In the genomic region with DNA sequence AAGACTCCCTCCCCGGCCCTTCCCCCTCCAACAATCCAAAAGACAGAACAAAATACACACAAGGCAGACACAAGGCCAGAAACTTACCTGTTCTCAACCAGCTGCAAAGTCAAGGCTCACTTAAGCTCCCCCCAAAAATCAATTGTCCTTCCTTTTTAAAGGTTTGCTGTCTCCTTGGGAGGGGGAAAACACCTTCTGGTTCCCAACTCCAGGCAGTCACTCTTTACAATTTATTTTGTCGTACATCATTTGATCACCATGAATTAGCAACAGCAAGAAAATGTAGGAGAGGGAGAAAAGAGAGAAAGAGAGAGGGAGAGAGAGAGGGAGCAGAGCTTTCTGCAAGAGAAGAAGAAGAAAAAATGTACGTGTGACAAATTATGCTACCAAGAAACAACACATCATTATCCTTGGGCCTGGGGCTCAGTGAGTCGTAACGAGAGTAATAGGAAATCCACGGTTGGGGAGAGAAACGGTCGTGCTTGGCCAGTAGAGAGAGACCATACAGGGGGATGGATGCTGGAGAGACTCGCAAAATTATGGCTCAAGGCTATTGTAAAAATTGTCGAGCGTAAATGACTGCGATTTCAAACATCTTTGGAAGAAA, we compare ENCODE assay signal across 9 cellular contexts. TPM values are rescaled to one million over a fixed set of nuclear protein-coding genes. Genes with fewer than 3 reads are reported as not detected.
DNase-seq lines count a peak whose midpoint lies in the region; ATAC-seq lines count a peak whose summit lies in the region.
"Had no signal": no experiment of that assay in that cellular context is flagged by ENCODE, and none has a peak within 500 bp of the region (broad histone marks: within the 10 kb centered on the region; RNA-seq: fewer than 3 reads in every experiment).

A gene with protein sequence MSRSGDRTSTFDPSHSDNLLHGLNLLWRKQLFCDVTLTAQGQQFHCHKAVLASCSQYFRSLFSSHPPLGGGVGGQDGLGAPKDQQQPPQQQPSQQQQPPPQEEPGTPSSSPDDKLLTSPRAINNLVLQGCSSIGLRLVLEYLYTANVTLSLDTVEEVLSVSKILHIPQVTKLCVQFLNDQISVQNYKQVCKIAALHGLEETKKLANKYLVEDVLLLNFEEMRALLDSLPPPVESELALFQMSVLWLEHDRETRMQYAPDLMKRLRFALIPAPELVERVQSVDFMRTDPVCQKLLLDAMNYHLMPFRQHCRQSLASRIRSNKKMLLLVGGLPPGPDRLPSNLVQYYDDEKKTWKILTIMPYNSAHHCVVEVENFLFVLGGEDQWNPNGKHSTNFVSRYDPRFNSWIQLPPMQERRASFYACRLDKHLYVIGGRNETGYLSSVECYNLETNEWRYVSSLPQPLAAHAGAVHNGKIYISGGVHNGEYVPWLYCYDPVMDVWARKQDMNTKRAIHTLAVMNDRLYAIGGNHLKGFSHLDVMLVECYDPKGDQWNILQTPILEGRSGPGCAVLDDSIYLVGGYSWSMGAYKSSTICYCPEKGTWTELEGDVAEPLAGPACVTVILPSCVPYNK (minus strand): TSS at position 444 of the 607 bp plus-strand sequence. CDS start 2,432 bp downstream, outside the sequence.

- H3K27me3 ChIP-seq in subcutaneous abdominal adipose tissue (ENCODE audit: control insufficient read depth in 5 of 5, insufficient read depth in 4 of 5, low read length in 5 of 5), result peaks cover 13 to 34% (median 22%) of the 10 kb centered on the region in 5 donors

- peak within 1 kb of the TSS in 1 of 2 donors; percentile 33 for H3K27ac Mint-ChIP-seq in T-cell

- DNase-seq in NCI-H1417 (lab: John Stamatoyannopoulos, UW), result peak; percentile 7 to 63 (median 47)
- no peak for DNase-seq in NCI-H1417 treated with DMSO at 0.1 percent for 48 hours (lab: John Stamatoyannopoulos, UW)
- no peak for DNase-seq in T-cell
- peak; percentile 75 for DNase-seq in kidney glomerular epithelial cell (lab: John Stamatoyannopoulos, UW)
- DNase-seq in activated CD4-positive, alpha-beta T cell treated with anti-CD3 and anti-CD28 coated beads, Interleukin-2, amount 50 U/mL, for 1 hour, result no peak
- no peak for DNase-seq in T1000 (lab: John Stamatoyannopoulos, UW)

- peak within 1 kb of the TSS in 4 of 5 donors; percentile 36 to 63 (median 58) for H3K4me3 ChIP-seq in subcutaneous abdominal adipose tissue (ENCODE audit: low read depth in 1 of 5, low read length in 5 of 5)

- no peak within 1 kb of the TSS for H3K27ac ChIP-seq in subcutaneous abdominal adipose tissue (ENCODE audit: low read depth, low read length)

- peaks cover 0 to 23% (median 20%) of the 10 kb centered on the region in 5 donors for H3K4me1 ChIP-seq in subcutaneous abdominal adipose tissue (ENCODE audit: control insufficient read depth in 5 of 5, insufficient read depth in 5 of 5, low read length in 5 of 5)

- peaks cover 0 to 4% (median 0%) of the 10 kb centered on the region in 3 donors for H3K9me3 Mint-ChIP-seq in T-cell

- H3K4me3 Mint-ChIP-seq in T-cell, result peak within 1 kb of the TSS; percentile 5 to 66 (median 56)

- H3K27me3 Mint-ChIP-seq in T-cell, result peaks cover 42 to 44% of the 10 kb centered on the region in 2 donors

- POLR2A ChIA-PET in T-cell (lab: Charles Lee), result interaction anchor here in 1 of 2 donors (0.6 kb wide), 1 partner anchor 14 kb away, joined by 6 read pairs; no protein-coding TSS in a partner anchor

- ATAC-seq in T-cell (replicated peaks in 1 of 4), result no peak
- ATAC-seq in GM21737 (IDR thresholded peaks at IDR 0.05; ENCODE audit: unreplicated experiment), result no peak

- no peaks in the 10 kb centered on the region for H3K36me3 Mint-ChIP-seq in T-cell

- H3K4me1 Mint-ChIP-seq in T-cell, result peaks cover 13 to 23% (median 15%) of the 10 kb centered on the region in 3 donors

- H3K9ac ChIP-seq in subcutaneous abdominal adipose tissue (ENCODE audit: low read length in 5 of 5), result no peak within 1 kb of the TSS

- no peaks in the 10 kb centered on the region for H3K36me3 ChIP-seq in subcutaneous abdominal adipose tissue (ENCODE audit: control insufficient read depth in 5 of 5, insufficient read depth in 5 of 5, low read length in 5 of 5)

- CTCF ChIA-PET in T-cell (lab: Charles Lee), result no interaction called here

- H3K9me3 ChIP-seq in subcutaneous abdominal adipose tissue (ENCODE audit: control insufficient read depth in 5 of 5, low read length in 5 of 5), result no peaks in the 10 kb centered on the region

RNA-seq across cellular contexts. Expression of the gene that starts here (rescaled TPM):
- 1 to 10 TPM in 1 of 5 donors, under 1 TPM in 4; 0.35 to 1.4 (median 0.57) TPM for total RNA-seq in T-cell
- total RNA-seq: T-helper 1 cell treated with Interleukin-12 subunit alpha and Interleukin-12 subunit beta and Interleukin-4 antibody, amounts not matched to agents 30 ng/mL and 1 ng/mL, for 36 hours had no signal

Comparison
In these comparisons a context has a peak if more than half of its experiments do, and no peak if none do; other contexts are left out.
1. DNase-seq: peak in NCI-H1417 (3 of 3) and kidney glomerular epithelial cell (single experiment); none in NCI-H1417 treated with DMSO at 0.1 percent for 48 hours (single experiment), T-cell (0 of 34), activated CD4-positive, alpha-beta T cell treated with anti-CD3 and anti-CD28 coated beads, Interleukin-2, amount 50 U/mL, for 1 hour (single experiment) and T1000 (single experiment).